ENCODE assay signal across 21 cellular contexts in the genomic region with DNA sequence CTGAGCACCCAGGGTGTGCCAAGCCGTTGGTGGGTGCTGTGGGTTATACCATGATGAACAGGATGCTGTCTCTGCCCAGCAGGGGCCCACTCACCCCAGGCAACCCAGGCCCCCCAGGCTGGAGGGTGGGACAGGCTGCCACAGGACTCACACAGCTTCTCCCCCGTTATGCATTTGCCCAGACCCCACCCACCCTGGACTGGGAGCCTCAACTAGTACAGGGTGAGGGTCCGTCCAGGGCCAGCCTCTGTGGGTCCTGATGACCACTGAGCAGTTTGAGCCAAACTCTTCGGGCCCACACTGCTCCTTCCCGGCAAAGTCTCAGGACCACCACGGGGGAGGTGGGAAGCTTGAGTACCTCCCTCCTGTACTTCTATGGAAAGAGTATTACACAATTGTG. TPM values are rescaled to one million over a fixed set of nuclear protein-coding genes. Genes with fewer than 3 reads are reported as not detected.
DNase-seq lines count a peak whose midpoint lies in the region; ATAC-seq and TF ChIP-seq lines count a peak whose summit lies in the region.
"Had no signal": no experiment of that assay in that cellular context is flagged by ENCODE, and none has a peak within 500 bp of the region (broad histone marks: within the 10 kb centered on the region; RNA-seq: fewer than 3 reads in every experiment).

No MANE protein-coding gene starts in this region.

- no peak for TF ChIP-seq POLR2A in sigmoid colon (IDR thresholded peaks at IDR 0.05)

- H2BK15ac ChIP-seq in neuronal stem cell (ENCODE audit: low read length): no peak overlapping the region

- no peak overlapping the region for H3K23ac ChIP-seq in neuronal stem cell (ENCODE audit: low read depth, low read length, poor library complexity)

- H3K4ac ChIP-seq in neuronal stem cell (ENCODE audit: low read length): no peak overlapping the region

- H3K4me1 ChIP-seq in right cardiac atrium (ENCODE audit: control insufficient read depth, insufficient read depth, low read length): no peaks in the 10 kb centered on the region
- H3K4me1 ChIP-seq in right atrium auricular region: peaks cover 0 to 29% of the 10 kb centered on the region in 2 donors
- H3K4me1 ChIP-seq in neuronal stem cell (ENCODE audit: control insufficient read depth in 2 of 2, insufficient read depth in 1 of 2, low read depth in 1 of 2, low read length in 2 of 2): peaks cover 8 to 13% of the 10 kb centered on the region in 2 donors
- H3K4me1 ChIP-seq in sigmoid colon: peaks cover 0 to 33% (median 25%) of the 10 kb centered on the region in 4 donors

- H2BK5ac ChIP-seq in neuronal stem cell (ENCODE audit: low read length): no peak overlapping the region

- H4K8ac ChIP-seq in neuronal stem cell (ENCODE audit: low read depth, low read length): no peak overlapping the region

- H4K91ac ChIP-seq in neuronal stem cell (ENCODE audit: low read depth, low read length, poor library complexity): no peak overlapping the region

- no peaks in the 10 kb centered on the region for H3K36me3 Mint-ChIP-seq in glutamatergic neuron (ENCODE audit: unreplicated experiment)
- H3K36me3 Mint-ChIP-seq: CD4-positive, alpha-beta memory T cell had no signal

- peak in 2 of 3 donors; percentile 26 to 36 for DNase-seq in right cardiac atrium
- no peak for DNase-seq in right atrium auricular region (ENCODE audit: low spot score)
- no peak for DNase-seq in neuronal stem cell (ENCODE audit: low spot score)
- peak; percentile 60 for DNase-seq in sigmoid colon
- no peak for DNase-seq in NCI-H2171 (lab: John Stamatoyannopoulos, UW)
- no peak for DNase-seq in glutamatergic neuron
- no peak for DNase-seq in caudate nucleus (lab: John Stamatoyannopoulos, UW)
- DNase-seq: C1 segment of cervical spinal cord; Calu3; CD4-positive, alpha-beta memory T cell; COR-L47; DMS53; DMS79 treated with DMSO at 0.1 percent for 48 hours; GF-D8; HCEC 1CT had no signal

- no peaks in the 10 kb centered on the region for H3K79me1 ChIP-seq in neuronal stem cell (ENCODE audit: low read depth, low read length)

- 87% methylated on average over 6 of the region's 6 CpGs for whole genome bisulfite sequencing in right cardiac atrium
- WGBS in neuronal stem cell (ENCODE audit: extremely low coverage in 2 of 2, insufficient read length in 2 of 2, insufficient replicate concordance in 1 of 2), 2 donors: no CpG with 5 or more reads among the region's 6 CpGs
- 86 to 88% methylated on average over 6 of the region's 6 CpGs for WGBS in sigmoid colon, 2 donors

- H2AFZ ChIP-seq in neuronal stem cell (ENCODE audit: low read length): no peak overlapping the region
- H2AFZ ChIP-seq: GM23338 had no signal

- peaks cover 9% of the 10 kb centered on the region for H3K9me3 Mint-ChIP-seq in glutamatergic neuron (ENCODE audit: unreplicated experiment)
- H3K9me3 Mint-ChIP-seq: CD4-positive, alpha-beta memory T cell; GM23338 had no signal

- TF ChIP-seq CTCF in right atrium auricular region (IDR thresholded peaks at IDR 0.05): no peak
- TF ChIP-seq CTCF in sigmoid colon (IDR thresholded peaks at IDR 0.05): no peak
- no peak for TF ChIP-seq CTCF in glutamatergic neuron (IDR thresholded peaks at IDR 0.05; ENCODE audit: partially characterized antibody, unreplicated experiment)

- peaks cover 6% of the 10 kb centered on the region for H3K27me3 Mint-ChIP-seq in glutamatergic neuron (ENCODE audit: unreplicated experiment)

- H3K27ac ChIP-seq in right cardiac atrium (ENCODE audit: low read length) (no peak overlapping the region), right atrium auricular region (no peak overlapping the region), neuronal stem cell (replicated peaks; ENCODE audit: low read length) (no peak overlapping the region), sigmoid colon (no peak overlapping the region), caudate nucleus (ENCODE audit: low read depth, low read length) (no peak overlapping the region)

- peaks cover 6% of the 10 kb centered on the region for H3K4me1 Mint-ChIP-seq in glutamatergic neuron (ENCODE audit: low read depth, unreplicated experiment)
- H3K4me1 Mint-ChIP-seq: CD4-positive, alpha-beta memory T cell had no signal

- no peak for ATAC-seq in right cardiac atrium
- ATAC-seq: GM23338 had no signal

- H3K4me2 ChIP-seq in neuronal stem cell (ENCODE audit: insufficient read depth, low read length, poor library complexity, severe bottlenecking): no peak overlapping the region
- H3K4me2 ChIP-seq: GM23338 had no signal

- no peak for TF ChIP-seq EP300 in sigmoid colon (IDR thresholded peaks at IDR 0.05)

- H3K14ac ChIP-seq in neuronal stem cell (ENCODE audit: low read length): no peak overlapping the region

- H3K9me3 ChIP-seq in right cardiac atrium (ENCODE audit: control insufficient read depth, low read length): no peaks in the 10 kb centered on the region
- H3K9me3 ChIP-seq in right atrium auricular region: no peaks in the 10 kb centered on the region
- H3K9me3 ChIP-seq in neuronal stem cell (replicated peaks in 1 of 2; ENCODE audit: control insufficient read depth in 2 of 2, insufficient read depth in 1 of 2, low read depth in 1 of 2, low read length in 2 of 2): no peaks in the 10 kb centered on the region
- no peaks in the 10 kb centered on the region for H3K9me3 ChIP-seq in sigmoid colon

- H3K4me3 Mint-ChIP-seq in glutamatergic neuron (ENCODE audit: unreplicated experiment): no peak overlapping the region
- H3K4me3 Mint-ChIP-seq: CD4-positive, alpha-beta memory T cell; GM23338 had no signal

- H3K4me3 ChIP-seq in right cardiac atrium (ENCODE audit: low read length) (no peak overlapping the region), right atrium auricular region (no peak overlapping the region), neuronal stem cell (ENCODE audit: low read length in 2 of 2) (no peak overlapping the region), sigmoid colon (no peak overlapping the region)
- H3K4me3 ChIP-seq: GM23338 had no signal

- H3K18ac ChIP-seq in neuronal stem cell (ENCODE audit: low read length): no peak overlapping the region

- no peak overlapping the region for H2BK120ac ChIP-seq in neuronal stem cell (ENCODE audit: low read depth, low read length)

- H3K9ac ChIP-seq in neuronal stem cell (ENCODE audit: low read depth, low read length, poor library complexity): no peak overlapping the region

- H3K36me3 ChIP-seq in right atrium auricular region (no peaks in the 10 kb centered on the region), neuronal stem cell (replicated peaks in 1 of 2; ENCODE audit: control insufficient read depth in 2 of 2, insufficient read depth in 2 of 2, low read length in 2 of 2) (no peaks in the 10 kb centered on the region), sigmoid colon (no peaks in the 10 kb centered on the region)

- intact Hi-C loops in right cardiac atrium (cut with DNase I): no loop called here
- intact Hi-C loops in sigmoid colon (cut with DNase I): no loop called here

- H2AK5ac ChIP-seq in neuronal stem cell (ENCODE audit: low read depth, low read length): peak overlapping the region; percentile 7

- no peak overlapping the region for H3K27ac Mint-ChIP-seq in glutamatergic neuron (ENCODE audit: unreplicated experiment)
- H3K27ac Mint-ChIP-seq: CD4-positive, alpha-beta memory T cell; GM23338 had no signal

- H3K27me3 ChIP-seq in right cardiac atrium (ENCODE audit: control insufficient read depth, insufficient read depth): no peaks in the 10 kb centered on the region
- no peaks in the 10 kb centered on the region for H3K27me3 ChIP-seq in right atrium auricular region
- H3K27me3 ChIP-seq in neuronal stem cell (ENCODE audit: control insufficient read depth in 3 of 3, insufficient read depth in 3 of 3, low read depth in 1 of 3, low read length in 3 of 3): peaks cover 0 to 25% (median 0%) of the 10 kb centered on the region in 3 experiments
- H3K27me3 ChIP-seq in sigmoid colon: no peaks in the 10 kb centered on the region

- no peak overlapping the region for H2BK12ac ChIP-seq in neuronal stem cell (ENCODE audit: low read length)

RNA-seq across cellular contexts. Expression of a gene that starts 3.8 kb away (rescaled TPM):
- total RNA-seq in right cardiac atrium: 100 to 1,000 TPM in 1 of 4 donors, 10 to 100 TPM in 3; 43.9 to 109 (median 67.4) TPM
- polyA plus RNA-seq in right cardiac atrium: 61.9 TPM
- total RNA-seq in right atrium auricular region: 100 to 1,000 TPM in 1 of 2 donors, 10 to 100 TPM in 1; 54.5 to 243 TPM
- 3.9 TPM for polyA plus RNA-seq in neuronal stem cell (2013, experiment 1 of 2)
- polyA plus RNA-seq in neuronal stem cell (2013, experiment 2 of 2): 4.0 TPM
- 100 to 1,000 TPM in 1 of 4 donors, 10 to 100 TPM in 3; 45.7 to 133 (median 77.9) TPM for total RNA-seq in sigmoid colon
- polyA plus RNA-seq in sigmoid colon: 10 to 100 TPM in 1 of 3 donors, 1 to 10 TPM in 1, under 1 TPM in 1; 0.92 to 15.1 (median 7.2) TPM
- not detected for total RNA-seq in glutamatergic neuron (ENCODE audit: unreplicated experiment)
- total RNA-seq: A172; A673; Calu3; CD4-positive, alpha-beta memory T cell; Daoy; G401 had no signal
- polyA plus RNA-seq: CD4-positive, alpha-beta memory T cell had no signal

RNA-seq across cellular contexts. Expression of a gene that starts 22.1 kb away (rescaled TPM):
- total RNA-seq in right cardiac atrium: not detected
- not detected for polyA plus RNA-seq in right cardiac atrium
- not detected for total RNA-seq in right atrium auricular region
- 0.11 TPM for polyA plus RNA-seq in neuronal stem cell (2013, experiment 1 of 2)
- polyA plus RNA-seq in neuronal stem cell (2013, experiment 2 of 2): 0.08 TPM
- total RNA-seq in sigmoid colon: not detected
- polyA plus RNA-seq in sigmoid colon: not detected
- not detected for total RNA-seq in glutamatergic neuron (ENCODE audit: unreplicated experiment)
- total RNA-seq: A172; A673; Calu3; CD4-positive, alpha-beta memory T cell; Daoy; G401 had no signal
- polyA plus RNA-seq: BJ; CD4-positive, alpha-beta memory T cell had no signal

Comparison
In these comparisons a context has a peak if more than half of its experiments do, and no peak if none do; other contexts are left out.
1. DNase-seq: peak in right cardiac atrium (2 of 3) and sigmoid colon (single experiment); none in right atrium auricular region (single experiment), neuronal stem cell (single experiment), NCI-H2171 (single experiment), glutamatergic neuron (single experiment) and caudate nucleus (0 of 61).
2. RNA of a gene that starts 3.8 kb away (total RNA-seq): 54.5 to 243 TPM in right atrium auricular region, 45.7 to 133 TPM in sigmoid colon and 43.9 to 109 TPM in right cardiac atrium; not detected in glutamatergic neuron (single experiment); every median in the first group is over 10 times any median in the second.